Comparison of ENCODE assay signal across 17 cellular contexts in genomic region chr4:18844726-18845125, GRCh38.
"Had no signal": no experiment of that assay in that cellular context is flagged by ENCODE, and none has a peak within 500 bp of the region (broad histone marks: within the 10 kb centered on the region; RNA-seq: fewer than 3 reads in every experiment).

No MANE protein-coding gene starts in this region.

- H3K9me3 ChIP-seq: prostate gland, transverse colon had no signal

- H3K4me3 ChIP-seq: cardiac muscle cell, coronary artery, prostate gland, transverse colon had no signal

- H3K36me3 ChIP-seq: cardiac muscle cell, prostate gland, transverse colon had no signal

- H3K27me3 ChIP-seq: cardiac muscle cell, transverse colon had no signal

- DNase-seq: activated effector memory CD4-positive, alpha-beta T cell treated with Interleukin-2 at 50 U/mL for 16 hours; activated T-cell treated with anti-CD3 and anti-CD28 coated beads, Interleukin-2, amount 50 U/mL, for 1 hour; amygdala; effector CD8-positive, alpha-beta T cell; islet precursor cell; left ventricle myocardium superior; mesendoderm; occipital lobe; stimulated activated CD4-positive, alpha-beta T cell treated with anti-CD3 and anti-CD28 coated beads, Interleukin-2, amount 100 ng/mL, for 24 hours; stimulated activated naive CD4-positive, alpha-beta T cell; substantia nigra; transverse colon had no signal

- H3K27ac ChIP-seq: cardiac muscle cell, coronary artery, epithelial cell of prostate, prostate gland, transverse colon had no signal

- H3K4me1 ChIP-seq: prostate gland, transverse colon had no signal

- ATAC-seq: left ventricle myocardium superior, sciatic nerve had no signal
